ENCODE assay signal across 8 cellular contexts in genomic region chr11:61587541-61587941, GRCh38. TPM values are rescaled to one million over a fixed set of nuclear protein-coding genes. Genes with fewer than 3 reads are reported as not detected.
DNase-seq lines count a peak whose midpoint lies in the region; ATAC-seq and TF ChIP-seq lines count a peak whose summit lies in the region.

No MANE protein-coding gene starts in this region.

- POLR2A ChIA-PET in GM10248 (lab: Yijun Ruan, JAX), result interaction anchor here (0.5 kb wide), 1 partner anchor 80 kb away, joined by 3 read pairs; no protein-coding TSS in a partner anchor

- H3K27ac Mint-ChIP-seq in activated naive CD8-positive, alpha-beta T cell treated with anti-CD3 and anti-CD28 coated beads for 36 hours, result no peak overlapping the region

- no peaks in the 10 kb centered on the region for H3K9me3 Mint-ChIP-seq in activated naive CD8-positive, alpha-beta T cell treated with anti-CD3 and anti-CD28 coated beads for 36 hours

- peak overlapping the region; percentile 91 for H3K4me2 ChIP-seq in hepatocyte

- peaks cover 9% of the 10 kb centered on the region for H3K4me1 Mint-ChIP-seq in activated naive CD8-positive, alpha-beta T cell treated with anti-CD3 and anti-CD28 coated beads for 36 hours

- no peak overlapping the region for H3K4me3 Mint-ChIP-seq in activated naive CD8-positive, alpha-beta T cell treated with anti-CD3 and anti-CD28 coated beads for 36 hours

- no peak for TF ChIP-seq POLR2A in spleen (IDR thresholded peaks at IDR 0.05)

- no peaks in the 10 kb centered on the region for H3K9me3 ChIP-seq in hepatocyte (ENCODE audit: low read depth)
- H3K9me3 ChIP-seq in spleen, result no peaks in the 10 kb centered on the region
- no peaks in the 10 kb centered on the region for H3K9me3 ChIP-seq in HAP-1

- ATAC-seq in HG02623 (IDR thresholded peaks at IDR 0.05; ENCODE audit: unreplicated experiment), result no peak

- in situ Hi-C loops in HAP-1 (cut with MboI; ENCODE audit: low sequenced_read_pairs), result no loop called here

- H4K20me1 ChIP-seq in hepatocyte (ENCODE audit: insufficient read depth, poor library complexity, severe bottlenecking), result no peaks in the 10 kb centered on the region

- H3K4me1 ChIP-seq in hepatocyte (ENCODE audit: insufficient read depth) (peaks cover 19% of the 10 kb centered on the region), spleen (peaks cover 9 to 21% (median 17%) of the 10 kb centered on the region in 6 donors), HAP-1 (no peaks in the 10 kb centered on the region)

- peak overlapping the region; percentile 15 for H3K4me3 ChIP-seq in hepatocyte
- peak overlapping the region; percentile 18 to 73 (median 44) for H3K4me3 ChIP-seq in spleen
- no peak overlapping the region for H3K4me3 ChIP-seq in HAP-1

- peak overlapping the region; percentile 70 for H3K27ac ChIP-seq in hepatocyte
- H3K27ac ChIP-seq in spleen, result peak overlapping the region in 3 of 8 donors; percentile 11 to 48 (median 14)

- H3K36me3 ChIP-seq in hepatocyte (replicated peaks; ENCODE audit: insufficient read depth, low read depth) (no peaks in the 10 kb centered on the region), spleen (no peaks in the 10 kb centered on the region), HAP-1 (replicated peaks) (no peaks in the 10 kb centered on the region)

- no peaks in the 10 kb centered on the region for H3K9me2 ChIP-seq in hepatocyte (replicated peaks; ENCODE audit: insufficient read depth)

- TF ChIP-seq CTCF in hepatocyte (IDR thresholded peaks at IDR 0.05; ENCODE audit: poor library complexity) (no peak), spleen (IDR thresholded peaks at IDR 0.05 in 8 of 11, conservative IDR thresholded peaks at IDR 0.05 in 3 of 11) (no peak), GM10248 (IDR thresholded peaks at IDR 0.05; ENCODE audit: control extremely low read depth, extremely low read depth, low read depth, missing control alignments) (no peak)

- intact Hi-C loops in spleen (cut with DNase I; ENCODE audit: low total_unique reads), result no loop called here

- H3K36me3 Mint-ChIP-seq in activated naive CD8-positive, alpha-beta T cell treated with anti-CD3 and anti-CD28 coated beads for 36 hours, result no peaks in the 10 kb centered on the region

- 1% methylated on average over 28 of the region's 41 CpGs for WGBS in hepatocyte (ENCODE audit: low lambda C conversion rate, missing lambda C conversion rate)
- 9 to 16% (median 12%) methylated on average over 13 to 41 of the region's 41 CpGs for WGBS in spleen, 5 donors

- H3K27me3 ChIP-seq in hepatocyte, result no peaks in the 10 kb centered on the region
- H3K27me3 ChIP-seq in spleen (replicated peaks in 1 of 7), result peaks cover 0 to 58% (median 10%) of the 10 kb centered on the region in 7 donors
- H3K27me3 ChIP-seq in HAP-1 (ENCODE audit: low read depth), result peaks cover 17% of the 10 kb centered on the region

- DNase-seq in activated T-cell treated with anti-CD3 and anti-CD28 coated beads for 1 hour (ENCODE audit: low read depth) (peak; percentile 31), activated T-cell treated with anti-CD3 and anti-CD28 coated beads for 4 hours (no peak), hepatocyte (ENCODE audit: low spot score) (peak; percentile 81), spleen (peak; percentile 80), GM10248 (ENCODE audit: extremely low spot score) (no peak), HAP-1 (ENCODE audit: low spot score in 2 of 2) (no peak)
- DNase-seq in activated naive CD8-positive, alpha-beta T cell treated with anti-CD3 and anti-CD28 coated beads for 36 hours, result peak; percentile 40

- no peaks in the 10 kb centered on the region for H3K79me2 ChIP-seq in hepatocyte

- CTCF ChIA-PET in GM10248 (lab: Yijun Ruan, JAX), result interaction anchor here (0.9 to 1.4 kb wide), 3 partner anchors 12 to 252 kb away, joined by 3 to 6 read pairs (median 4); no protein-coding TSS in a partner anchor

- peaks cover 18% of the 10 kb centered on the region for H3K27me3 Mint-ChIP-seq in activated naive CD8-positive, alpha-beta T cell treated with anti-CD3 and anti-CD28 coated beads for 36 hours

- peak overlapping the region; percentile 53 for H2AFZ ChIP-seq in hepatocyte

RNA-seq across cellular contexts. Expression of gene SYT7, which starts 6.7 kb away (rescaled TPM):
- total RNA-seq in activated naive CD8-positive, alpha-beta T cell treated with anti-CD3 and anti-CD28 coated beads for 36 hours, result not detected
- total RNA-seq in hepatocyte, result 13.5 and 15.5 TPM in 2 replicates
- polyA plus RNA-seq in hepatocyte, result 8.7 and 11.3 TPM in 2 replicates
- 1 to 10 TPM; 1.1 to 5.3 (median 3.3) TPM for total RNA-seq in spleen
- polyA plus RNA-seq in spleen, result under 1 TPM; 0.14 to 0.48 (median 0.43) TPM

Comparison
In these comparisons a context has a peak if more than half of its experiments do, and no peak if none do; other contexts are left out.
1. DNase-seq: peak in activated T-cell treated with anti-CD3 and anti-CD28 coated beads for 1 hour (single experiment), activated naive CD8-positive, alpha-beta T cell treated with anti-CD3 and anti-CD28 coated beads for 36 hours (single experiment), hepatocyte (single experiment) and spleen (single experiment); none in activated T-cell treated with anti-CD3 and anti-CD28 coated beads for 4 hours (single experiment), GM10248 (single experiment) and HAP-1 (0 of 2).